In genomic region chr9:120464857-120465421, GRCh38 we compare ENCODE assay signal across 32 cellular contexts.
"Had no signal": no experiment of that assay in that cellular context is flagged by ENCODE, and none has a peak within 500 bp of the region (broad histone marks: within the 10 kb centered on the region; RNA-seq: fewer than 3 reads in every experiment).

No MANE protein-coding gene starts in this region.

- H3K27ac Mint-ChIP-seq: natural killer cell treated with Interleukin-12 subunit alpha and Interleukin-12 subunit beta and Interleukin-15 and Interleukin-18, amount 100 ng/mL, for 72 hours; neural progenitor cell; progenitor cell of endocrine pancreas; stimulated activated memory B cell treated with anti-CD40 and anti-IgM and Interleukin-4, amounts not matched to agents 10 μg/mL and 1 μg/mL and 100 μg/mL, for 72 hours had no signal

- DNase-seq: naive B cell; naive thymus-derived CD8-positive, alpha-beta T cell; occipital lobe; ovary; posterior cingulate gyrus; psoas muscle; right cardiac atrium; spleen; stimulated activated CD4-positive, alpha-beta T cell treated with anti-CD3 and anti-CD28 coated beads, Interleukin-12 subunit alpha, Interleukin-12 subunit beta, amount 100 ng/mL, for 4 hours; stimulated activated CD4-positive, alpha-beta T cell treated with anti-CD3 and anti-CD28 coated beads, Interleukin-1b, Interleukin-23, amount 100 ng/mL, for 48 hours; stimulated activated CD4-positive, alpha-beta T cell treated with anti-CD3 and anti-CD28 coated beads, Interleukin-4, amount 100 ng/mL, for 1 hour; stimulated activated CD4-positive, alpha-beta T cell treated with anti-CD3 and anti-CD28 coated beads, Interleukin-4, amount 100 ng/mL, for 4 hours; stimulated activated CD8-positive, alpha-beta memory T cell treated with anti-CD3 and anti-CD28 coated beads, Interleukin-4, amount 100 ng/mL, for 48 hours; stimulated activated naive CD4-positive, alpha-beta T cell; stimulated activated naive CD8-positive, alpha-beta T cell treated with anti-CD3 and anti-CD28 coated beads, Interleukin-15, amount 100 ng/mL, for 72 hours; stimulated activated naive CD8-positive, alpha-beta T cell treated with anti-CD3 and anti-CD28 coated beads, Interleukin-15, Interleukin-2, amounts not matched to agents 100 U/mL and 50 U/mL, for 24 hours; substantia nigra; testis; thyroid gland; trophoblast cell; upper lobe of left lung had no signal

- ATAC-seq: naive thymus-derived CD8-positive, alpha-beta T cell; natural killer cell treated with Interleukin-12 subunit alpha and Interleukin-12 subunit beta and Interleukin-15 and Interleukin-18, amount 100 ng/mL, for 72 hours; stimulated activated memory B cell treated with anti-CD40 and anti-IgM and Interleukin-4, amounts not matched to agents 10 μg/mL and 1 μg/mL and 100 μg/mL, for 72 hours; stimulated activated naive CD8-positive, alpha-beta T cell treated with anti-CD3 and anti-CD28 coated beads, Interleukin-15, amount 100 ng/mL, for 72 hours; stimulated activated naive CD8-positive, alpha-beta T cell treated with anti-CD3 and anti-CD28 coated beads, Interleukin-15, Interleukin-2, amounts not matched to agents 100 U/mL and 50 U/mL, for 24 hours had no signal

- H3K79me2 ChIP-seq: parathyroid adenoma had no signal

- FAIRE-seq: urothelium cell line had no signal

- H3K4me3 Mint-ChIP-seq: naive B cell; naive thymus-derived CD8-positive, alpha-beta T cell; natural killer cell treated with Interleukin-12 subunit alpha and Interleukin-12 subunit beta and Interleukin-15 and Interleukin-18, amount 100 ng/mL, for 72 hours; neural progenitor cell; stimulated activated memory B cell treated with anti-CD40 and anti-IgM and Interleukin-4, amounts not matched to agents 10 μg/mL and 1 μg/mL and 100 μg/mL, for 72 hours; stimulated activated naive CD8-positive, alpha-beta T cell treated with anti-CD3 and anti-CD28 coated beads, Interleukin-15, amount 100 ng/mL, for 72 hours had no signal

- H3K9ac ChIP-seq: neural progenitor cell, parathyroid adenoma had no signal

- H3K9me3 ChIP-seq: ovary, psoas muscle, spleen, suprapubic skin, testis, thyroid gland, tibial nerve, upper lobe of left lung, vagina had no signal

- H3K4me1 Mint-ChIP-seq: neural progenitor cell; stimulated activated memory B cell treated with anti-CD40 and anti-IgM and Interleukin-4, amounts not matched to agents 10 μg/mL and 1 μg/mL and 100 μg/mL, for 72 hours; stimulated activated naive CD8-positive, alpha-beta T cell treated with anti-CD3 and anti-CD28 coated beads, Interleukin-15, amount 100 ng/mL, for 72 hours had no signal

- H3K27me3 ChIP-seq: neural progenitor cell, ovary, spleen, suprapubic skin, testis, thyroid gland, tibial nerve, upper lobe of left lung, vagina had no signal

- H3K27me3 Mint-ChIP-seq: naive B cell; naive thymus-derived CD8-positive, alpha-beta T cell; natural killer cell treated with Interleukin-12 subunit alpha and Interleukin-12 subunit beta and Interleukin-15 and Interleukin-18, amount 100 ng/mL, for 72 hours; progenitor cell of endocrine pancreas; stimulated activated memory B cell treated with anti-CD40 and anti-IgM and Interleukin-4, amounts not matched to agents 10 μg/mL and 1 μg/mL and 100 μg/mL, for 72 hours; stimulated activated naive CD8-positive, alpha-beta T cell treated with anti-CD3 and anti-CD28 coated beads, Interleukin-15, amount 100 ng/mL, for 72 hours had no signal

- H2AFZ ChIP-seq: neural progenitor cell, parathyroid adenoma had no signal

- H3K27ac ChIP-seq: neural progenitor cell, ovary, parathyroid adenoma, psoas muscle, skin epidermis, suprapubic skin, testis, thyroid gland, tibial nerve, vagina had no signal

- H3K9me3 Mint-ChIP-seq: naive B cell; naive thymus-derived CD8-positive, alpha-beta T cell; natural killer cell treated with Interleukin-12 subunit alpha and Interleukin-12 subunit beta and Interleukin-15 and Interleukin-18, amount 100 ng/mL, for 72 hours; neural progenitor cell; stimulated activated memory B cell treated with anti-CD40 and anti-IgM and Interleukin-4, amounts not matched to agents 10 μg/mL and 1 μg/mL and 100 μg/mL, for 72 hours; stimulated activated naive CD8-positive, alpha-beta T cell treated with anti-CD3 and anti-CD28 coated beads, Interleukin-15, amount 100 ng/mL, for 72 hours had no signal

- H3K4me1 ChIP-seq: neural progenitor cell, parathyroid adenoma, psoas muscle, spleen, suprapubic skin, testis, thyroid gland, vagina had no signal

- H3K4me3 ChIP-seq: neural progenitor cell, ovary, psoas muscle, skin epidermis, smooth muscle cell, spleen, suprapubic skin, testis, thyroid gland, tibial nerve, upper lobe of left lung, vagina had no signal

- H3K36me3 ChIP-seq: neural progenitor cell, ovary, thyroid gland had no signal

- H3K4me2 ChIP-seq: neural progenitor cell, smooth muscle cell had no signal
